In the genomic region with DNA sequence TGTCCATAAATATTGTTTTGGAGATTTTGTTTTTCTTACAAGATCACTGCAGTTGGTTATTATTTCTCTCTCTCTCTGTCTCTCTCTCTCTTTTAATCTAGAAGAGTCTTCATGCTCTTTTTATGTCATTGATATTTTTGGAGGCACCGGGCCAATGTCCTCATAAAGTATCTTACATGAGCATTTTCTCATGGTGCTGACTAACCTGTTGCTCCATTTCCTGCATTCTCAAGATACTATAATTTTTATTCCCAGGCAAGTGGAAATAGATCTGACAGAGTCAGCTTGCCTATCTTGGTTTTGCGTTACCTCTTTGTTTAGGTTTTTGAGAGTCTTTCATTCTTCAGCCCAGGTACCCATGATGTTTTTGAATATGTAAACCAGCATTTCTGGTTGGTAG, we compare ENCODE assay signal across 26 cellular contexts.
DNase-seq lines count a peak whose midpoint lies in the region; TF ChIP-seq lines count a peak whose summit lies in the region.
"Had no signal": no experiment of that assay in that cellular context is flagged by ENCODE, and none has a peak within 500 bp of the region (broad histone marks: within the 10 kb centered on the region; RNA-seq: fewer than 3 reads in every experiment).

No MANE protein-coding gene starts in this region.

- H3K36me3 ChIP-seq in mammary epithelial cell (ENCODE audit: insufficient read depth, low read length) (no peaks in the 10 kb centered on the region), SU-DHL-6 (ENCODE audit: low read length) (no peaks in the 10 kb centered on the region)
- H3K36me3 ChIP-seq: BE2C, BLaER1 had no signal

- H3K9me3 Mint-ChIP-seq in MCF 10A (ENCODE audit: unreplicated experiment) (peaks cover 12% of the 10 kb centered on the region), mesothelial cell of epicardium (peaks cover 5% of the 10 kb centered on the region)

- H3K9me2 ChIP-seq in SU-DHL-6 (replicated peaks; ENCODE audit: insufficient read depth, low read length): no peaks in the 10 kb centered on the region

- TF ChIP-seq CTCF in MCF 10A (IDR thresholded peaks at IDR 0.05; ENCODE audit: unreplicated experiment) (no peak), mammary epithelial cell (conservative IDR thresholded peaks at IDR 0.05 in 1 of 2, IDR thresholded peaks at IDR 0.05 in 1 of 2; ENCODE audit: extremely low read depth in 1 of 2, insufficient read depth in 1 of 2, low read depth in 1 of 2, low read length in 2 of 2) (no peak), SU-DHL-6 (IDR thresholded peaks at IDR 0.05; ENCODE audit: insufficient read depth, low read length, poor library complexity, severe bottlenecking) (no peak), mesothelial cell of epicardium (IDR thresholded peaks at IDR 0.05; ENCODE audit: unreplicated experiment) (no peak)

- peaks cover 8% of the 10 kb centered on the region for H3K9me3 ChIP-seq in mammary epithelial cell (replicated peaks; ENCODE audit: insufficient read depth, low read length)
- H3K9me3 ChIP-seq in SU-DHL-6 (ENCODE audit: insufficient read depth, low read length): no peaks in the 10 kb centered on the region
- H3K9me3 ChIP-seq: BE2C, BLaER1 had no signal

- WGBS in mammary epithelial cell (ENCODE audit: low coverage, missing lambda C conversion rate): 42% methylated on average over 2 of the region's 2 CpGs

- no TSS peak for BruUV-seq in MCF 10A (replicated peaks; lab: Mats Ljungman, UMichigan)
- BruUV-seq in mammary epithelial cell (replicated peaks; lab: Mats Ljungman, UMichigan): no TSS peak

- H3K4me3 ChIP-seq in mammary epithelial cell (replicated peaks in 1 of 3; ENCODE audit: insufficient read depth in 1 of 3, low read depth in 2 of 3, low read length in 3 of 3): no peak overlapping the region
- H3K4me3 ChIP-seq in SU-DHL-6 (ENCODE audit: insufficient read depth, low read length, poor library complexity, severe bottlenecking): no peak overlapping the region
- H3K4me3 ChIP-seq: BLaER1, GM12878 had no signal

- CTCF ChIA-PET in MCF 10A (lab: Yijun Ruan, JAX) (no interaction called here), mammary epithelial cell (lab: Charles Lee; ENCODE audit: low non-redundant PET) (no interaction called here)

- POLR2A ChIA-PET in MCF 10A (lab: Yijun Ruan, JAX): no interaction called here

- intact Hi-C loops in MCF 10A (cut with micrococcal nuclease) (no loop called here), mammary epithelial cell (cut with micrococcal nuclease) (no loop called here)

- H3K9ac ChIP-seq in mammary epithelial cell (ENCODE audit: insufficient read depth, low read length) (no peak overlapping the region), SU-DHL-6 (ENCODE audit: low read length) (no peak overlapping the region)
- H3K9ac ChIP-seq: BLaER1 had no signal

- H3K27ac ChIP-seq in mammary epithelial cell (ENCODE audit: insufficient read depth, low read depth, low read length) (no peak overlapping the region), SU-DHL-6 (ENCODE audit: low read depth, low read length) (no peak overlapping the region)
- H3K27ac ChIP-seq: BLaER1 had no signal

- H3K27me3 Mint-ChIP-seq in MCF 10A (ENCODE audit: insufficient read depth, unreplicated experiment) (no peaks in the 10 kb centered on the region), mesothelial cell of epicardium (ENCODE audit: low read depth) (no peaks in the 10 kb centered on the region)
- H3K27me3 Mint-ChIP-seq: CD4-positive, alpha-beta memory T cell; CD4-positive, CD25-positive, alpha-beta regulatory T cell; CD8-positive, alpha-beta memory T cell had no signal

- H3K4me2 ChIP-seq in mammary epithelial cell (ENCODE audit: insufficient read depth, low read depth, low read length): no peak overlapping the region
- no peak overlapping the region for H3K4me2 ChIP-seq in SU-DHL-6 (ENCODE audit: low read depth, low read length, poor library complexity, severe bottlenecking)
- H3K4me2 ChIP-seq: BLaER1 had no signal

- H3K36me3 Mint-ChIP-seq in MCF 10A (ENCODE audit: insufficient read depth, unreplicated experiment): no peaks in the 10 kb centered on the region
- H3K36me3 Mint-ChIP-seq in mesothelial cell of epicardium: no peaks in the 10 kb centered on the region
- H3K36me3 Mint-ChIP-seq: CD14-positive monocyte; CD4-positive, alpha-beta memory T cell; CD4-positive, CD25-positive, alpha-beta regulatory T cell; CD8-positive, alpha-beta memory T cell had no signal

- no peak overlapping the region for H2AFZ ChIP-seq in mammary epithelial cell (ENCODE audit: low read depth, low read length)
- H2AFZ ChIP-seq in SU-DHL-6 (ENCODE audit: low read depth, low read length, severe bottlenecking): peak overlapping the region; percentile 22

- DNase-seq in MCF 10A (ENCODE audit: unreplicated experiment) (peak; percentile 23), mammary epithelial cell (no peak), NCI-H226 (peak; percentile 67), kidney tubule cell (ENCODE audit: low spot score) (peak; percentile 12), mesothelial cell of epicardium (ENCODE audit: low spot score in 2 of 2, unreplicated experiment in 2 of 2) (no peak), ecto neural progenitor cell (ENCODE audit: low spot score) (no peak), activated gamma-delta T cell treated with Interleukin-2 at 50 U/mL for 16 hours (no peak)
- DNase-seq: 8988T; ACHN; BE2C; C1 segment of cervical spinal cord; CD4-positive, alpha-beta memory T cell; CD4-positive, CD25-positive, alpha-beta regulatory T cell; CD8-positive, alpha-beta memory T cell; COR-L47; DMS 273 treated with DMSO at 0.1 percent for 48 hours; DMS153; DMS53; DMS79; DND-41; EL; GDM1 had no signal

- no peaks in the 10 kb centered on the region for H3F3A ChIP-seq in SU-DHL-6 (ENCODE audit: insufficient read depth)

- dilution Hi-C loops in mammary epithelial cell (cut with HindIII; ENCODE audit: low sequenced_read_pairs): no loop called here

- peaks cover 27% of the 10 kb centered on the region for H3K4me1 Mint-ChIP-seq in MCF 10A (ENCODE audit: insufficient read depth, unreplicated experiment)
- H3K4me1 Mint-ChIP-seq in mesothelial cell of epicardium: peaks cover 6% of the 10 kb centered on the region
- H3K4me1 Mint-ChIP-seq: CD14-positive monocyte; CD4-positive, alpha-beta memory T cell; CD4-positive, CD25-positive, alpha-beta regulatory T cell; CD8-positive, alpha-beta memory T cell had no signal

- H4K20me1 ChIP-seq in mammary epithelial cell (ENCODE audit: insufficient read depth, low read length) (no peaks in the 10 kb centered on the region), SU-DHL-6 (ENCODE audit: low read depth, low read length) (no peaks in the 10 kb centered on the region)
- H4K20me1 ChIP-seq: BLaER1 had no signal

- H3K27ac Mint-ChIP-seq in MCF 10A (ENCODE audit: low read depth, unreplicated experiment): no peak overlapping the region
- no peak overlapping the region for H3K27ac Mint-ChIP-seq in mesothelial cell of epicardium
- H3K27ac Mint-ChIP-seq: CD14-positive monocyte; CD4-positive, alpha-beta memory T cell; CD4-positive, CD25-positive, alpha-beta regulatory T cell; CD8-positive, alpha-beta memory T cell had no signal

- H3K4me1 ChIP-seq in mammary epithelial cell (ENCODE audit: insufficient read depth, low read length): no peaks in the 10 kb centered on the region
- H3K4me1 ChIP-seq: BE2C, BLaER1 had no signal

- H3K27me3 ChIP-seq in mammary epithelial cell (ENCODE audit: insufficient read depth, low read length) (no peaks in the 10 kb centered on the region), SU-DHL-6 (ENCODE audit: low read length) (no peaks in the 10 kb centered on the region)
- H3K27me3 ChIP-seq: BE2C, BLaER1 had no signal

- H3K4me3 Mint-ChIP-seq in MCF 10A (ENCODE audit: unreplicated experiment) (no peak overlapping the region), mesothelial cell of epicardium (no peak overlapping the region)
- H3K4me3 Mint-ChIP-seq: CD14-positive monocyte; CD4-positive, alpha-beta memory T cell; CD4-positive, CD25-positive, alpha-beta regulatory T cell; CD8-positive, alpha-beta memory T cell had no signal

- H3K79me2 ChIP-seq in mammary epithelial cell (ENCODE audit: insufficient read depth, low read length) (no peaks in the 10 kb centered on the region), SU-DHL-6 (ENCODE audit: insufficient read depth, low read length) (no peaks in the 10 kb centered on the region)

- in situ Hi-C loops in mammary epithelial cell (cut with MboI; ENCODE audit: low sequenced_read_pairs in 2 of 2): no loop called here

Comparison
In these comparisons a context has a peak if more than half of its experiments do, and no peak if none do; other contexts are left out.
1. DNase-seq: peak in MCF 10A (single experiment), NCI-H226 (single experiment) and kidney tubule cell (single experiment); none in mammary epithelial cell (single experiment), mesothelial cell of epicardium (0 of 2), ecto neural progenitor cell (single experiment) and activated gamma-delta T cell treated with Interleukin-2 at 50 U/mL for 16 hours (single experiment).